ENCODE assay signal across 1 cellular context in the genomic region with DNA sequence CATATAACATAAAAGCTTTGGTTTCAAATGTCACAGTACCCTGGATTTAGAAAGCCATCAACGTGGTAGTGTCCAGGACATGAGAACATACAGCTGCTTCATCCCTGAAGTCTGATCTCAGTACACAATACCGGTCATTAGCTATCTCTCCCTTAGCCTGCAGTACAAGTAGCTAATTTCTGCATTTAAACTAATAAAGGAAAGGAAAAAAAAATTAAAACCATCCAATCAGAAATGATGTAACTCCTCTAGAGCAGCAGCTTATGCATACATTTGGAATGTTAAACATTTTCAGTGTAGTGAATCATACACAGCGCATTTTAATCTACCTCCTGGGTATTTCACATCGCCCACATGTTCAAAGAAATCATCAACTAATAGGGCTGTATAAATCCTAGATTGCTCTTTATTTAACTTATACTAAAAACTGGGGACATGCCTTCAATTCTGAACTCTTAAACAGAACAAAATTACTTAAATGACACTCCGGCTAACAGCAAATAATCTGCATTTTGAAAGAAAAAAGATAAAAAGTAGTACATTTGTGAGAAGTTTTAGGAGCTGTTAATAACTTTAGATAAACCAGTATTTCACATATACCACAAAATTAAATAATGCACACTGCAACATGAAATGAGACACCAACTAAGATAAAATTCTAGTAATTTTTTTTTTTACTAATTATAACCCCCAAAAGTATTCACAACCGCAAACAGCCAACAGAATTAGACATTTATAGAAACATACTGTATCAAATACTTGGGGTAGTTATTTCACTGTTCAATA.
TF ChIP-seq lines count a peak whose summit lies in the region.

No MANE protein-coding gene starts in this region.

TF ChIP-seq in H1, 55 proteins besides CTCF, POLR2A, EP300 and RAD21:
- TF ChIP-seq CHD2 (IDR thresholded peaks at IDR 0.05; ENCODE audit: low read length), result no peak
- no peak for TF ChIP-seq KDM5A (IDR thresholded peaks at IDR 0.05; ENCODE audit: low read length)
- TF ChIP-seq POU5F1 (IDR thresholded peaks at IDR 0.05; ENCODE audit: low read depth, low read length), result no peak
- TF ChIP-seq CTBP2 (IDR thresholded peaks at IDR 0.05; ENCODE audit: borderline replicate concordance, insufficient read depth, insufficient read length, low read length), result no peak
- no peak for TF ChIP-seq SUZ12 (IDR thresholded peaks at IDR 0.05; ENCODE audit: low read length)
- TF ChIP-seq SP2 (IDR thresholded peaks at IDR 0.05; ENCODE audit: low read length), result no peak
- TF ChIP-seq SP1 (IDR thresholded peaks at IDR 0.05; ENCODE audit: low read depth, low read length), result no peak
- TF ChIP-seq CREB1 (IDR thresholded peaks at IDR 0.05), result no peak
- no peak for TF ChIP-seq PHF8 (conservative IDR thresholded peaks at IDR 0.05; ENCODE audit: low read depth, low read length)
- no peak for TF ChIP-seq CBX5 (IDR thresholded peaks at IDR 0.05; ENCODE audit: low read depth, low read length)
- TF ChIP-seq RFX5 (IDR thresholded peaks at IDR 0.05; ENCODE audit: borderline replicate concordance, low read depth, low read length), result no peak
- no peak for TF ChIP-seq TCF12 (IDR thresholded peaks at IDR 0.05; ENCODE audit: low read depth, low read length)
